In the genomic region with DNA sequence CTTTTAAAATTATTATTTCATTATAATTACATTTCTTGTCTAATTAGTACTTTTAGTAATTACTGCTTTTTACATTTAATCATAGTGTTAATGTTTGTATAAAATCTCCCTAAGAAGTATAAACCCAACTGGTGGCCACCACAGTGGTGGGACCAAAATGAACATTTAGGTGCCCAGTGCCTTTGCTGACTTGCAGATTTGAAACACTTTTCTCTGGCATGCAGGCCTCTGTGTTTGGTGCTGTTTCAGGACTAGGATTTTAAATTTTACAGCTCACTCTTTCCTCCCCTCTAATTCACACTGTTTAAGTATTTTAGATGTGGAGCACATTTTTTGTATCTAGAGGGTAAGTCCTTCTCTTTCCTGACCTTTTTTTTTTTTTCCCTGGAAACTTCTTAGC, we compare ENCODE assay signal across 1 cellular context.
TF ChIP-seq lines count a peak whose summit lies in the region.

No MANE protein-coding gene starts in this region.

TF ChIP-seq in GM23338, 12 proteins besides CTCF, POLR2A, EP300 and RAD21 (continued from another document):
- TF ChIP-seq EZH2 (IDR thresholded peaks at IDR 0.05; ENCODE audit: low read depth, unreplicated experiment): no peak
- no peak for TF ChIP-seq EZH2phosphoT487 (IDR thresholded peaks at IDR 0.05; ENCODE audit: unreplicated experiment)
- TF ChIP-seq, protein P1, sequence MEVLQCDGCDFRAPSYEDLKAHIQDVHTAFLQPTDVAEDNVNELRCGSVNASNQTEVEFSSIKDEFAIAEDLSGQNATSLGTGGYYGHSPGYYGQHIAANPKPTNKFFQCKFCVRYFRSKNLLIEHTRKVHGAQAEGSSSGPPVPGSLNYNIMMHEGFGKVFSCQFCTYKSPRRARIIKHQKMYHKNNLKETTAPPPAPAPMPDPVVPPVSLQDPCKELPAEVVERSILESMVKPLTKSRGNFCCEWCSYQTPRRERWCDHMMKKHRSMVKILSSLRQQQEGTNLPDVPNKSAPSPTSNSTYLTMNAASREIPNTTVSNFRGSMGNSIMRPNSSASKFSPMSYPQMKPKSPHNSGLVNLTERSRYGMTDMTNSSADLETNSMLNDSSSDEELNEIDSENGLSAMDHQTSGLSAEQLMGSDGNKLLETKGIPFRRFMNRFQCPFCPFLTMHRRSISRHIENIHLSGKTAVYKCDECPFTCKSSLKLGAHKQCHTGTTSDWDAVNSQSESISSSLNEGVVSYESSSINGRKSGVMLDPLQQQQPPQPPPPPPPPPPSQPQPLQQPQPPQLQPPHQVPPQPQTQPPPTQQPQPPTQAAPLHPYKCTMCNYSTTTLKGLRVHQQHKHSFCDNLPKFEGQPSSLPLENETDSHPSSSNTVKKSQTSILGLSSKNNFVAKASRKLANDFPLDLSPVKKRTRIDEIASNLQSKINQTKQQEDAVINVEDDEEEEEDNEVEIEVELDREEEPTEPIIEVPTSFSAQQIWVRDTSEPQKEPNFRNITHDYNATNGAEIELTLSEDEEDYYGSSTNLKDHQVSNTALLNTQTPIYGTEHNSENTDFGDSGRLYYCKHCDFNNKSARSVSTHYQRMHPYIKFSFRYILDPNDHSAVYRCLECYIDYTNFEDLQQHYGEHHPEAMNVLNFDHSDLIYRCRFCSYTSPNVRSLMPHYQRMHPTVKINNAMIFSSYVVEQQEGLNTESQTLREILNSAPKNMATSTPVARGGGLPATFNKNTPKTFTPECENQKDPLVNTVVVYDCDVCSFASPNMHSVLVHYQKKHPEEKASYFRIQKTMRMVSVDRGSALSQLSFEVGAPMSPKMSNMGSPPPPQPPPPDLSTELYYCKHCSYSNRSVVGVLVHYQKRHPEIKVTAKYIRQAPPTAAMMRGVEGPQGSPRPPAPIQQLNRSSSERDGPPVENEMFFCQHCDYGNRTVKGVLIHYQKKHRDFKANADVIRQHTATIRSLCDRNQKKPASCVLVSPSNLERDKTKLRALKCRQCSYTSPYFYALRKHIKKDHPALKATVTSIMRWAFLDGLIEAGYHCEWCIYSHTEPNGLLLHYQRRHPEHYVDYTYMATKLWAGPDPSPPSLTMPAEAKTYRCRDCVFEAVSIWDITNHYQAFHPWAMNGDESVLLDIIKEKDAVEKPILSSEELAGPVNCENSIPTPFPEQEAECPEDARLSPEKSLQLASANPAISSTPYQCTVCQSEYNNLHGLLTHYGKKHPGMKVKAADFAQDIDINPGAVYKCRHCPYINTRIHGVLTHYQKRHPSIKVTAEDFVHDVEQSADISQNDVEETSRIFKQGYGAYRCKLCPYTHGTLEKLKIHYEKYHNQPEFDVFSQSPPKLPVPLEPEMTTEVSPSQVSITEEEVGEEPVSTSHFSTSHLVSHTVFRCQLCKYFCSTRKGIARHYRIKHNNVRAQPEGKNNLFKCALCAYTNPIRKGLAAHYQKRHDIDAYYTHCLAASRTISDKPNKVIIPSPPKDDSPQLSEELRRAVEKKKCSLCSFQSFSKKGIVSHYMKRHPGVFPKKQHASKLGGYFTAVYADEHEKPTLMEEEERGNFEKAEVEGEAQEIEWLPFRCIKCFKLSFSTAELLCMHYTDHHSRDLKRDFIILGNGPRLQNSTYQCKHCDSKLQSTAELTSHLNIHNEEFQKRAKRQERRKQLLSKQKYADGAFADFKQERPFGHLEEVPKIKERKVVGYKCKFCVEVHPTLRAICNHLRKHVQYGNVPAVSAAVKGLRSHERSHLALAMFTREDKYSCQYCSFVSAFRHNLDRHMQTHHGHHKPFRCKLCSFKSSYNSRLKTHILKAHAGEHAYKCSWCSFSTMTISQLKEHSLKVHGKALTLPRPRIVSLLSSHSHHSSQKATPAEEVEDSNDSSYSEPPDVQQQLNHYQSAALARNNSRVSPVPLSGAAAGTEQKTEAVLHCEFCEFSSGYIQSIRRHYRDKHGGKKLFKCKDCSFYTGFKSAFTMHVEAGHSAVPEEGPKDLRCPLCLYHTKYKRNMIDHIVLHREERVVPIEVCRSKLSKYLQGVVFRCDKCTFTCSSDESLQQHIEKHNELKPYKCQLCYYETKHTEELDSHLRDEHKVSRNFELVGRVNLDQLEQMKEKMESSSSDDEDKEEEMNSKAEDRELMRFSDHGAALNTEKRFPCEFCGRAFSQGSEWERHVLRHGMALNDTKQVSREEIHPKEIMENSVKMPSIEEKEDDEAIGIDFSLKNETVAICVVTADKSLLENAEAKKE (CRISPR knock-in tag; IDR thresholded peaks at IDR 0.05): no peak
- TF ChIP-seq, protein P2, sequence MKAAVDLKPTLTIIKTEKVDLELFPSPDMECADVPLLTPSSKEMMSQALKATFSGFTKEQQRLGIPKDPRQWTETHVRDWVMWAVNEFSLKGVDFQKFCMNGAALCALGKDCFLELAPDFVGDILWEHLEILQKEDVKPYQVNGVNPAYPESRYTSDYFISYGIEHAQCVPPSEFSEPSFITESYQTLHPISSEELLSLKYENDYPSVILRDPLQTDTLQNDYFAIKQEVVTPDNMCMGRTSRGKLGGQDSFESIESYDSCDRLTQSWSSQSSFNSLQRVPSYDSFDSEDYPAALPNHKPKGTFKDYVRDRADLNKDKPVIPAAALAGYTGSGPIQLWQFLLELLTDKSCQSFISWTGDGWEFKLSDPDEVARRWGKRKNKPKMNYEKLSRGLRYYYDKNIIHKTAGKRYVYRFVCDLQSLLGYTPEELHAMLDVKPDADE (IDR thresholded peaks at IDR 0.05): no peak
- TF ChIP-seq, protein P3, sequence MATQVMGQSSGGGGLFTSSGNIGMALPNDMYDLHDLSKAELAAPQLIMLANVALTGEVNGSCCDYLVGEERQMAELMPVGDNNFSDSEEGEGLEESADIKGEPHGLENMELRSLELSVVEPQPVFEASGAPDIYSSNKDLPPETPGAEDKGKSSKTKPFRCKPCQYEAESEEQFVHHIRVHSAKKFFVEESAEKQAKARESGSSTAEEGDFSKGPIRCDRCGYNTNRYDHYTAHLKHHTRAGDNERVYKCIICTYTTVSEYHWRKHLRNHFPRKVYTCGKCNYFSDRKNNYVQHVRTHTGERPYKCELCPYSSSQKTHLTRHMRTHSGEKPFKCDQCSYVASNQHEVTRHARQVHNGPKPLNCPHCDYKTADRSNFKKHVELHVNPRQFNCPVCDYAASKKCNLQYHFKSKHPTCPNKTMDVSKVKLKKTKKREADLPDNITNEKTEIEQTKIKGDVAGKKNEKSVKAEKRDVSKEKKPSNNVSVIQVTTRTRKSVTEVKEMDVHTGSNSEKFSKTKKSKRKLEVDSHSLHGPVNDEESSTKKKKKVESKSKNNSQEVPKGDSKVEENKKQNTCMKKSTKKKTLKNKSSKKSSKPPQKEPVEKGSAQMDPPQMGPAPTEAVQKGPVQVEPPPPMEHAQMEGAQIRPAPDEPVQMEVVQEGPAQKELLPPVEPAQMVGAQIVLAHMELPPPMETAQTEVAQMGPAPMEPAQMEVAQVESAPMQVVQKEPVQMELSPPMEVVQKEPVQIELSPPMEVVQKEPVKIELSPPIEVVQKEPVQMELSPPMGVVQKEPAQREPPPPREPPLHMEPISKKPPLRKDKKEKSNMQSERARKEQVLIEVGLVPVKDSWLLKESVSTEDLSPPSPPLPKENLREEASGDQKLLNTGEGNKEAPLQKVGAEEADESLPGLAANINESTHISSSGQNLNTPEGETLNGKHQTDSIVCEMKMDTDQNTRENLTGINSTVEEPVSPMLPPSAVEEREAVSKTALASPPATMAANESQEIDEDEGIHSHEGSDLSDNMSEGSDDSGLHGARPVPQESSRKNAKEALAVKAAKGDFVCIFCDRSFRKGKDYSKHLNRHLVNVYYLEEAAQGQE (IDR thresholded peaks at IDR 0.05; ENCODE audit: unreplicated experiment): no peak
- TF ChIP-seq JUNB (IDR thresholded peaks at IDR 0.05; ENCODE audit: unreplicated experiment): no peak
- no peak for TF ChIP-seq STAT1 (IDR thresholded peaks at IDR 0.05; ENCODE audit: unreplicated experiment)
- TF ChIP-seq ZNF114 (CRISPR knock-in tag; IDR thresholded peaks at IDR 0.05): no peak
- no peak for TF ChIP-seq ZNF331 (CRISPR knock-in tag; IDR thresholded peaks at IDR 0.05; ENCODE audit: low read depth)
